In genomic region chr16:81571592-81572230, GRCh38 we compare ENCODE assay signal across 24 cellular contexts.
DNase-seq lines count a peak whose midpoint lies in the region; ATAC-seq and TF ChIP-seq lines count a peak whose summit lies in the region.
"Had no signal": no experiment of that assay in that cellular context is flagged by ENCODE, and none has a peak within 500 bp of the region (broad histone marks: within the 10 kb centered on the region; RNA-seq: fewer than 3 reads in every experiment).

No MANE protein-coding gene starts in this region.

- peaks cover 44% of the 10 kb centered on the region for H4K20me1 ChIP-seq in GM23338 (replicated peaks; ENCODE audit: insufficient read depth)
- H4K20me1 ChIP-seq in osteoblast (ENCODE audit: insufficient read depth, low read length): peaks cover 65% of the 10 kb centered on the region

- CTCF ChIA-PET in WTC11 (lab: Charles Lee): interaction anchor here (1.0 kb wide), 1 partner anchor 14 kb away, joined by 3 read pairs; no protein-coding TSS in a partner anchor

- 93 to 98% methylated on average over 15 to 19 of the region's 19 CpGs for WGBS in endodermal cell (ENCODE audit: insufficient coverage in 1 of 2, insufficient read length in 1 of 2), 2 experiments

- no peaks in the 10 kb centered on the region for H3K27me3 ChIP-seq in GM23338 (ENCODE audit: insufficient read depth)
- no peaks in the 10 kb centered on the region for H3K27me3 ChIP-seq in endodermal cell (ENCODE audit: control insufficient read depth, insufficient read depth, low read length, poor library complexity, severe bottlenecking)
- H3K27me3 ChIP-seq in osteoblast (ENCODE audit: insufficient read depth, low read length): no peaks in the 10 kb centered on the region
- H3K27me3 ChIP-seq: BLaER1 treated with 17β-estradiol and CSF1 and Interleukin-3, amounts not matched to agents 10 nM and 100 nM; MG63 had no signal

- no peaks in the 10 kb centered on the region; the same call in 1 of the 2 replicates for H3K4me1 ChIP-seq in GM23338 (ENCODE audit: insufficient read depth)
- no peaks in the 10 kb centered on the region for H3K4me1 ChIP-seq in endodermal cell (ENCODE audit: control insufficient read depth, insufficient read depth, low read length)
- H3K4me1 ChIP-seq in osteoblast (ENCODE audit: insufficient read depth, low read length): peaks cover 17% of the 10 kb centered on the region
- H3K4me1 ChIP-seq: Caco-2 had no signal

- no peak overlapping the region for H2AFZ ChIP-seq in GM23338
- H2AFZ ChIP-seq in osteoblast (ENCODE audit: low read length): no peak overlapping the region
- H2AFZ ChIP-seq: PC-9 had no signal

- peaks cover 78% of the 10 kb centered on the region for H3K79me2 ChIP-seq in GM23338 (replicated peaks; ENCODE audit: insufficient read depth)
- peaks cover 53% of the 10 kb centered on the region for H3K79me2 ChIP-seq in osteoblast (ENCODE audit: insufficient read depth, low read length)

- no peak overlapping the region for H3K27ac ChIP-seq in GM23338 (ENCODE audit: low read depth)
- H3K27ac ChIP-seq in endodermal cell (ENCODE audit: low read depth, low read length): no peak overlapping the region
- H3K27ac ChIP-seq in osteoblast (ENCODE audit: low read depth, low read length): no peak overlapping the region
- H3K27ac ChIP-seq: BLaER1 treated with 17β-estradiol and CSF1 and Interleukin-3, amounts not matched to agents 10 nM and 100 nM; PC-9 had no signal

- H3K36me3 ChIP-seq in GM23338 (ENCODE audit: insufficient read depth) (no peaks in the 10 kb centered on the region), endodermal cell (ENCODE audit: control insufficient read depth, insufficient read depth, low read length) (no peaks in the 10 kb centered on the region), osteoblast (ENCODE audit: insufficient read depth, low read length) (no peaks in the 10 kb centered on the region)
- H3K36me3 ChIP-seq: MG63 had no signal

- no peak overlapping the region for H3K4me2 ChIP-seq in GM23338
- H3K4me2 ChIP-seq in osteoblast (ENCODE audit: insufficient read depth, low read length): no peak overlapping the region
- H3K4me2 ChIP-seq: BLaER1 treated with 17β-estradiol and CSF1 and Interleukin-3, amounts not matched to agents 10 nM and 100 nM; PC-9 had no signal

- DNase-seq in GM23338 (ENCODE audit: low spot score) (no peak), WTC11 (ENCODE audit: low spot score) (no peak), endodermal cell (no peak), osteoblast (ENCODE audit: insufficient read length, low spot score, missing footprints) (peak; percentile 44), DMS 273 (lab: John Stamatoyannopoulos, UW; ENCODE audit: unreplicated experiment) (no peak), D341Med (ENCODE audit: low spot score) (no peak)
- DNase-seq: AML-193; Caco-2; CD4-positive, alpha-beta memory T cell; DMS79 treated with DMSO at 0.1 percent for 48 hours; GF-D8; HFFc6; KG1; MG63; NCI-H1105 treated with DMSO at 0.1 percent for 48 hours; NCI-H146; NCI-H1930; NCI-H2107; NCI-H524 treated with DMSO at 0.1 percent for 48 hours; RPMI8226; SHP77 had no signal

- H3K36me3 Mint-ChIP-seq in GM23338 (ENCODE audit: low read depth) (no peaks in the 10 kb centered on the region), WTC11 (no peaks in the 10 kb centered on the region), endodermal cell (ENCODE audit: low read depth) (no peaks in the 10 kb centered on the region)
- H3K36me3 Mint-ChIP-seq: CD4-positive, alpha-beta memory T cell had no signal

- no peaks in the 10 kb centered on the region for H3F3A ChIP-seq in GM23338 (replicated peaks; ENCODE audit: low read depth)

- H3K9me3 ChIP-seq in endodermal cell (ENCODE audit: control insufficient read depth, low read length) (no peaks in the 10 kb centered on the region), osteoblast (ENCODE audit: low read depth, low read length) (no peaks in the 10 kb centered on the region)
- H3K9me3 ChIP-seq: BLaER1 treated with 17β-estradiol and CSF1 and Interleukin-3, amounts not matched to agents 10 nM and 100 nM; Caco-2; MG63 had no signal

- H3K9me2 ChIP-seq in GM23338 (ENCODE audit: insufficient read depth): no peaks in the 10 kb centered on the region

- H3K27me3 Mint-ChIP-seq in GM23338 (ENCODE audit: insufficient read depth, low read depth, poor library complexity): peaks cover 18% of the 10 kb centered on the region
- H3K27me3 Mint-ChIP-seq in WTC11 (ENCODE audit: low read depth): no peaks in the 10 kb centered on the region; the same call in 1 of the 2 replicates
- no peaks in the 10 kb centered on the region for H3K27me3 Mint-ChIP-seq in endodermal cell (ENCODE audit: insufficient read depth)
- H3K27me3 Mint-ChIP-seq: CD4-positive, alpha-beta memory T cell had no signal

- H3K4me3 ChIP-seq in GM23338 (no peak overlapping the region), endodermal cell (ENCODE audit: low read length) (no peak overlapping the region), osteoblast (ENCODE audit: insufficient read depth, low read length) (no peak overlapping the region)
- H3K4me3 ChIP-seq: BLaER1 treated with 17β-estradiol and CSF1 and Interleukin-3, amounts not matched to agents 10 nM and 100 nM; MG63; PC-9 had no signal

- H3K4me1 Mint-ChIP-seq in GM23338 (peaks cover 33% of the 10 kb centered on the region), WTC11 (peaks cover 28% of the 10 kb centered on the region), endodermal cell (peaks cover 14% of the 10 kb centered on the region)

- H3K4me3 Mint-ChIP-seq in GM23338: no peak overlapping the region
- no peak overlapping the region for H3K4me3 Mint-ChIP-seq in WTC11
- no peak overlapping the region for H3K4me3 Mint-ChIP-seq in endodermal cell
- H3K4me3 Mint-ChIP-seq: CD4-positive, alpha-beta memory T cell; HFFc6 had no signal

- H3K27ac Mint-ChIP-seq in GM23338 (peak overlapping the region; percentile 59), WTC11 (peak overlapping the region; percentile 80), endodermal cell (peak overlapping the region; percentile 44)
- H3K27ac Mint-ChIP-seq: HFFc6 had no signal

- ATAC-seq in GM23338: no peak
- ATAC-seq in WTC11: no peak
- no peak for ATAC-seq in GM19351 (IDR thresholded peaks at IDR 0.05; ENCODE audit: unreplicated experiment)

- no peak overlapping the region for H3K9ac ChIP-seq in endodermal cell (ENCODE audit: extremely low read depth, low read length, poor library complexity, severe bottlenecking)
- H3K9ac ChIP-seq: BLaER1 treated with 17β-estradiol and CSF1 and Interleukin-3, amounts not matched to agents 10 nM and 100 nM had no signal

- H3K9me3 Mint-ChIP-seq in GM23338: no peaks in the 10 kb centered on the region
- H3K9me3 Mint-ChIP-seq in WTC11: no peaks in the 10 kb centered on the region
- no peaks in the 10 kb centered on the region for H3K9me3 Mint-ChIP-seq in endodermal cell
- H3K9me3 Mint-ChIP-seq: CD4-positive, alpha-beta memory T cell; HFFc6 had no signal

- TF ChIP-seq CTCF in GM23338 (conservative IDR thresholded peaks at IDR 0.05; ENCODE audit: low read depth in 2 of 2) (no peak), WTC11 (IDR thresholded peaks at IDR 0.05) (no peak), endodermal cell (conservative IDR thresholded peaks at IDR 0.05) (no peak), osteoblast (IDR thresholded peaks at IDR 0.05; ENCODE audit: extremely low read depth, low read depth, low read length) (no peak)

- POLR2A ChIA-PET in WTC11 (lab: Charles Lee): no interaction called here

TF ChIP-seq in GM23338, 12 proteins besides CTCF, POLR2A, EP300 and RAD21:
- TF ChIP-seq JUNB (IDR thresholded peaks at IDR 0.05; ENCODE audit: unreplicated experiment) (no peak), POLR2AphosphoS5 (IDR thresholded peaks at IDR 0.05; ENCODE audit: low read depth) (no peak), EZH2 (IDR thresholded peaks at IDR 0.05; ENCODE audit: low read depth, unreplicated experiment) (no peak)
TF ChIP-seq in GM23338: peak in this region for 0.

TF ChIP-seq in WTC11, 78 proteins besides CTCF, POLR2A, EP300 and RAD21:
- TF ChIP-seq GABPB1 (CRISPR knock-in tag; IDR thresholded peaks at IDR 0.05): peak; percentile 65
- TF ChIP-seq EMX1 (CRISPR knock-in tag; IDR thresholded peaks at IDR 0.05): no peak
